ENCODE assay signal across 23 cellular contexts in genomic region chr6:149691201-149691600, GRCh38.
"Had no signal": no experiment of that assay in that cellular context is flagged by ENCODE, and none has a peak within 500 bp of the region (broad histone marks: within the 10 kb centered on the region; RNA-seq: fewer than 3 reads in every experiment).

No MANE protein-coding gene starts in this region.

- H3K9me3 Mint-ChIP-seq: mesothelial cell of epicardium; naive B cell; nephron; neural progenitor cell; stimulated activated effector memory CD8-positive, alpha-beta T cell treated with anti-CD3 and anti-CD28 coated beads, Interleukin-12 subunit alpha, Interleukin-12 subunit beta, amount 100 ng/mL, for 72 hours had no signal

- H3K4me1 ChIP-seq: lower lobe of right lung, neural progenitor cell, parathyroid adenoma, prostate gland, sigmoid colon, suprapubic skin, transverse colon had no signal

- H3K27me3 ChIP-seq: gastrocnemius medialis, neural progenitor cell, right atrium auricular region, sigmoid colon, suprapubic skin, transverse colon had no signal

- H3K4me1 Mint-ChIP-seq: mesothelial cell of epicardium, neural progenitor cell had no signal

- H3K27ac Mint-ChIP-seq: mesothelial cell of epicardium; nephron; neural progenitor cell; stimulated activated effector memory CD8-positive, alpha-beta T cell treated with anti-CD3 and anti-CD28 coated beads, Interleukin-12 subunit alpha, Interleukin-12 subunit beta, amount 100 ng/mL, for 72 hours had no signal

- H3K27me3 Mint-ChIP-seq: naive B cell had no signal

- DNase-seq: dermis blood vessel endothelial cell; effector memory CD4-positive, alpha-beta T cell; gastrocnemius medialis; head of caudate nucleus; left ventricle myocardium superior; lower lobe of right lung; mesenchymal stem cell; mucosa of descending colon; naive B cell; sigmoid colon; stimulated activated CD4-positive, alpha-beta T cell treated with anti-CD3 and anti-CD28 coated beads, Interleukin-2, amount 100 ng/mL, for 24 hours; stimulated activated CD4-positive, alpha-beta T cell treated with anti-CD3 and anti-CD28 coated beads, Interleukin-4, amount 100 ng/mL, for 24 hours; stimulated activated naive CD8-positive, alpha-beta T cell treated with anti-CD3 and anti-CD28 coated beads, Interleukin-15, Interleukin-2, amounts not matched to agents 100 U/mL and 50 U/mL, for 24 hours; transverse colon had no signal

- ATAC-seq: gastrocnemius medialis; left ventricle myocardium superior; lower lobe of right lung; mucosa of descending colon; stimulated activated effector memory CD8-positive, alpha-beta T cell treated with anti-CD3 and anti-CD28 coated beads, Interleukin-12 subunit alpha, Interleukin-12 subunit beta, amount 100 ng/mL, for 72 hours; stimulated activated naive CD8-positive, alpha-beta T cell treated with anti-CD3 and anti-CD28 coated beads, Interleukin-15, Interleukin-2, amounts not matched to agents 100 U/mL and 50 U/mL, for 24 hours had no signal

- H3K4me3 Mint-ChIP-seq: mesothelial cell of epicardium; nephron; neural progenitor cell; stimulated activated effector memory CD8-positive, alpha-beta T cell treated with anti-CD3 and anti-CD28 coated beads, Interleukin-12 subunit alpha, Interleukin-12 subunit beta, amount 100 ng/mL, for 72 hours had no signal

- H3K4me3 ChIP-seq: coronary artery, gastrocnemius medialis, lower lobe of right lung, mucosa of descending colon, neural progenitor cell, prostate gland, right atrium auricular region, sigmoid colon, suprapubic skin, transverse colon had no signal

- H3K36me3 ChIP-seq: neural progenitor cell, prostate gland had no signal

- H3K9me3 ChIP-seq: gastrocnemius medialis, lower lobe of right lung, mucosa of descending colon, prostate gland, right atrium auricular region, sigmoid colon, suprapubic skin, transverse colon had no signal

- H3K27ac ChIP-seq: coronary artery, gastrocnemius medialis, lower lobe of right lung, neural progenitor cell, parathyroid adenoma, prostate gland, right atrium auricular region, sigmoid colon, suprapubic skin, transverse colon had no signal
